ENCODE assay signal across 9 cellular contexts in the genomic region with DNA sequence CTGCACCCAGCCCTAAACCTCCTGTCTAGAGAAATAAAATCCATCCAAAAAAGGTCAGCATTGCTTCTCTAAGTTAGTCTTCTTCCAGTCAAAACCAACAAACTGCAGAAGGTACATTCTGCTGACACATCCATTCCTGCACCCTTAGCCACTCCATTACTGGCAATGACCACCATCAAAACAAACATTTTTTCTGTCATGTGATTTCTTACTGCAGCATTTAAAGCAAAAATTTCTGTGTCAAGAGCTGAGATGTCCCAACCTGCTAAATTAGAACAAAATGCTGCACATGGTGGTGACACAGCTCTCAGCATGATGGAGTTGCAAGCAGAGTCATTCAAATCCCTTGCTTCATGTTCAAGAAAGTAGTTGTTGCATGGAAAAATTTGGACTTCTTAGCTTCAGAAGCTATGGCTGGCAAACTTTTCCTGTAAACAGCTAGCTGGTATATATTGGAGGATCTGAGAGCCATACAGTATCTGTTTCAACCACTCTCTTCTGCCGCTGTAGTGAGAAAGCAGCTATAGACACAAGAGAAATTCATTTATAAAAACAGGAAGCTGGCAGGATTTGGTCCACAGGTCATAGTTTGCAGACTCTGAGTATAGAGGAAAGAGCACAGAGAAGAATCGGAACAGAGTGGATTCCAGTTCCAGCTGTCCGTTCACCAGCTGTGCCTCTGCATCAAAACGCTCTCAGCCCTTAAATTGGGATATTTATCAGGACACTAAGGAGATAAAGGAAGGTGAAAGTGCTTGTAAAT. TPM values are rescaled to one million over a fixed set of nuclear protein-coding genes. Genes with fewer than 3 reads are reported as not detected.
DNase-seq lines count a peak whose midpoint lies in the region; ATAC-seq, FAIRE-seq and TF ChIP-seq lines count a peak whose summit lies in the region.
"Had no signal": no experiment of that assay in that cellular context is flagged by ENCODE, and none has a peak within 500 bp of the region (broad histone marks: within the 10 kb centered on the region; RNA-seq: fewer than 3 reads in every experiment).

No MANE protein-coding gene starts in this region.

- H3K27me3 Mint-ChIP-seq in neural progenitor cell (ENCODE audit: insufficient read depth, low read depth): peaks cover 4% of the 10 kb centered on the region

- TF ChIP-seq CTCF in neural progenitor cell (IDR thresholded peaks at IDR 0.05): no peak

- H4K20me1 ChIP-seq in neural progenitor cell (ENCODE audit: low read depth): no peaks in the 10 kb centered on the region

- H2AFZ ChIP-seq in neural progenitor cell (replicated peaks): peak overlapping the region; percentile 50

- H3K9me3 Mint-ChIP-seq in neural progenitor cell: no peaks in the 10 kb centered on the region

- no peak overlapping the region for H3K4me2 ChIP-seq in neural progenitor cell

- H3K4me1 ChIP-seq in adipocyte (ENCODE audit: control insufficient read depth, insufficient read depth, low read length): peaks cover 52% of the 10 kb centered on the region
- H3K4me1 ChIP-seq in neural progenitor cell: peaks cover 6% of the 10 kb centered on the region

- H3K4me3 ChIP-seq in adipocyte (ENCODE audit: low read length) (peak overlapping the region; percentile 54), neural progenitor cell (no peak overlapping the region)

- H3K36me3 Mint-ChIP-seq in neural progenitor cell: no peaks in the 10 kb centered on the region

- no peak for TF ChIP-seq POLR2A in GM12892 (IDR thresholded peaks at IDR 0.05; ENCODE audit: low read depth, low read length)

- H3K4me1 Mint-ChIP-seq in neural progenitor cell: no peaks in the 10 kb centered on the region

- no peak for DNase-seq in GM12892 (ENCODE audit: insufficient read length)
- DNase-seq in adipocyte (ENCODE audit: low read depth): peak; percentile 77
- no peak for DNase-seq in neural progenitor cell (ENCODE audit: low spot score)
- DNase-seq in NCI-H524 (lab: John Stamatoyannopoulos, UW): no peak
- DNase-seq in NCI-H2107 (lab: John Stamatoyannopoulos, UW): no peak
- DNase-seq in NCI-H446 treated with DMSO at 0.1 percent for 48 hours (lab: John Stamatoyannopoulos, UW): no peak
- no peak for DNase-seq in activated gamma-delta T cell (lab: John Stamatoyannopoulos, UW)
- DNase-seq: SHP77 had no signal

- H3K27me3 ChIP-seq in adipocyte (replicated peaks; ENCODE audit: control insufficient read depth, insufficient read depth, low read length) (no peaks in the 10 kb centered on the region), neural progenitor cell (no peaks in the 10 kb centered on the region)

- no peak overlapping the region for H3K4me3 Mint-ChIP-seq in neural progenitor cell

- no peaks in the 10 kb centered on the region for H3K79me2 ChIP-seq in neural progenitor cell (ENCODE audit: low read depth)

- H3K27ac ChIP-seq in neural progenitor cell: no peak overlapping the region

- H3K9me3 ChIP-seq in adipocyte (ENCODE audit: control insufficient read depth, low read length) (no peaks in the 10 kb centered on the region), neural progenitor cell (ENCODE audit: low read depth) (no peaks in the 10 kb centered on the region)

- FAIRE-seq in GM12892 (lab: Jason Lieb, UNC): peak; percentile 74

- H3K36me3 ChIP-seq in adipocyte (ENCODE audit: control insufficient read depth, insufficient read depth, low read length, severe bottlenecking) (peaks cover 13% of the 10 kb centered on the region), neural progenitor cell (no peaks in the 10 kb centered on the region)

- no peak overlapping the region for H3K27ac Mint-ChIP-seq in neural progenitor cell

- peak; percentile 69 for ATAC-seq in HG02610 (IDR thresholded peaks at IDR 0.05; ENCODE audit: unreplicated experiment)

- H3K9ac ChIP-seq in adipocyte (ENCODE audit: low read length): peak overlapping the region; percentile 84
- no peak overlapping the region for H3K9ac ChIP-seq in neural progenitor cell

- H3F3A ChIP-seq in neural progenitor cell (ENCODE audit: low read depth): no peaks in the 10 kb centered on the region

RNA-seq across cellular contexts. Expression of gene RUBCNL, which starts 17.4 kb away (rescaled TPM):
- polyA plus RNA-seq in GM12892 (2012; ENCODE audit: missing spikeins): 15.0 TPM
- 0.80 and 1.2 TPM in 2 replicates for total RNA-seq in neural progenitor cell (ENCODE audit: low replicate concordance)
